1 cellular context compared by ENCODE assay signal in the genomic region with DNA sequence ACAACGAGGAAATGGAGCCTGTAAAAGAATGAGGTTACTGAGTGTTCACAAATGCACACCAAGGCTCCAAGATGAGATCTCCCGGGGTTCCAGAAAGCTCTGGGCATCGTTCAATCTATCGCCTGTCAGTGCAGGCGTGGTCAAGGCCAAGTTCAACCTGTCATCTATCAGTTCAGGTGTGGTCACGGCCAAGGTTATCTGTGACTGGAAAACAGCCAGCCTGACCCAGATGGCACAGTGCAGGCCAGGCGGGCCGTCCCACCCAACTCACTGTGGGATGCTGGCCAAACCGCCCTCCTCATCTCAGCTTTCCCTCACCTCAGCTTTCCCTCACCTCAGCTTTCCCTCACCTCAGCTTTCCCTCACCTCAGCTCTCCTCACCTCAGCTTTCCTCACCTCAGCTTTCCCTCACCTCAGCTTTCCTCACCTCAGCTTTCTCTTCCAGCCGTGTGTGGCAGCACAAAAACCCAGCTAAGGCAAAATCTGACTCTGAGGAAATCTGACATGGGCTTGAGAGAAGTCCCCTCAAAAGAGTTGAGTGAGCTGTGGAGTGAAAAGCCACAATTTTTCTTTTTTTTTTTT.
TF ChIP-seq lines count a peak whose summit lies in the region.

No MANE protein-coding gene starts in this region.

TF ChIP-seq in IMR-90, 13 proteins besides CTCF, POLR2A, EP300 and RAD21:
- no peak for TF ChIP-seq FOS (IDR thresholded peaks at IDR 0.05; ENCODE audit: low read depth, low read length)
- no peak for TF ChIP-seq SMC3 (IDR thresholded peaks at IDR 0.05; ENCODE audit: low read depth, low read length)
